In genomic region chr3:35486295-35486694, GRCh38 we compare ENCODE assay signal across 12 cellular contexts.
"Had no signal": no experiment of that assay in that cellular context is flagged by ENCODE, and none has a peak within 500 bp of the region (broad histone marks: within the 10 kb centered on the region; RNA-seq: fewer than 3 reads in every experiment).

No MANE protein-coding gene starts in this region.

- H3K27me3 ChIP-seq: left lung, right atrium auricular region, thyroid gland had no signal

- ATAC-seq: activated T-cell treated with anti-CD3 and anti-CD28 coated beads, Interleukin-2, amount 50 U/mL, for 72 hours; left lung; stimulated activated effector memory CD8-positive, alpha-beta T cell treated with anti-CD3 and anti-CD28 coated beads, Interleukin-12 subunit alpha, Interleukin-12 subunit beta, amount 100 ng/mL, for 72 hours had no signal

- H3K4me3 ChIP-seq: left lung, right atrium auricular region, thyroid gland had no signal

- DNase-seq: activated CD4-positive, alpha-beta T cell treated with anti-CD3 and anti-CD28 coated beads for 1 hour; activated CD4-positive, alpha-beta T cell treated with anti-CD3 and anti-CD28 coated beads, Interleukin-2, amount 50 U/mL, for 48 hours; activated T-cell treated with anti-CD3 and anti-CD28 coated beads, Interleukin-2, amount 50 U/mL, for 72 hours; aorta; glutamatergic neuron; left lung; nucleus accumbens; small intestine; thyroid gland had no signal

- H3K36me3 ChIP-seq: left lung, right atrium auricular region, thyroid gland had no signal

- H3K4me1 ChIP-seq: left lung, right atrium auricular region had no signal

- H3K9me3 ChIP-seq: left lung, right atrium auricular region, thyroid gland had no signal

- H3K4me3 Mint-ChIP-seq: activated T-cell treated with anti-CD3 and anti-CD28 coated beads, Interleukin-2, amount 50 U/mL, for 72 hours; stimulated activated effector memory CD8-positive, alpha-beta T cell treated with anti-CD3 and anti-CD28 coated beads, Interleukin-12 subunit alpha, Interleukin-12 subunit beta, amount 100 ng/mL, for 72 hours had no signal

- H3K27ac ChIP-seq: left lung, right atrium auricular region had no signal

- H3K4me1 Mint-ChIP-seq: stimulated activated effector memory CD8-positive, alpha-beta T cell treated with anti-CD3 and anti-CD28 coated beads, Interleukin-12 subunit alpha, Interleukin-12 subunit beta, amount 100 ng/mL, for 72 hours had no signal

- H3K36me3 Mint-ChIP-seq: stimulated activated effector memory CD8-positive, alpha-beta T cell treated with anti-CD3 and anti-CD28 coated beads, Interleukin-12 subunit alpha, Interleukin-12 subunit beta, amount 100 ng/mL, for 72 hours had no signal

- FAIRE-seq: bronchial epithelial cell, small intestine had no signal
